In the genomic region with DNA sequence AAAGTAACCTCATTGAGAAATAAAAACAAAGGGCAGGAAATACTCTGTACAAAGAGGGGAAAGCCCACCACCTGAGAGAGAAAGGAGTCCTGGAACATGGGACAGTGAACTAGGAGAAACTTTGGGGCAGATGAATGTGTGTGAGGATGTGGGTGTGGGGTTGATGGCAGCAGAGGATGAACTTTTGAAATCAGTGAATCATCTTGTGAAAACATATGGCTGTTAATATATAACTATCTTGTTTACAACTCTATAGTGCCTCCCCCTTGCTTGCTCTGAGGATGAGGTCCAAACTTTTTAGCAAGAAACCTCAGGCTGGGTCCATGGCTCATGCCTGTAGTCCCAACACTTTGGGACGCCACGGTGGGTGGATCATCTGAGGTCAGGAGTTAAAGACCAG, we compare ENCODE assay signal across 20 cellular contexts.
A peak's percentile ranks its signal among the peaks of the same experiment; 100 is the strongest.
DNase-seq lines count a peak whose midpoint lies in the region; ATAC-seq, FAIRE-seq and TF ChIP-seq lines count a peak whose summit lies in the region.
"Had no signal": no experiment of that assay in that cellular context is flagged by ENCODE, and none has a peak within 500 bp of the region (broad histone marks: within the 10 kb centered on the region; RNA-seq: fewer than 3 reads in every experiment).

No MANE protein-coding gene starts in this region.

- H3K4me2 ChIP-seq in A549: peak overlapping the region; percentile 28; the same call in 1 of the 3 replicates
- H3K4me2 ChIP-seq: BLaER1, GM23338 had no signal

- no peaks in the 10 kb centered on the region for H3K4me1 Mint-ChIP-seq in activated naive CD4-positive, alpha-beta T cell treated with anti-CD3 and anti-CD28 coated beads for 36 hours (ENCODE audit: low read depth)

- DNase-seq in A549 (ENCODE audit: low read depth in 1 of 2, low spot score in 1 of 2) (no peak), DMS153 (lab: John Stamatoyannopoulos, UW) (no peak), gastrocnemius medialis (no peak), NCI-H82 treated with DMSO at 0.1 percent for 48 hours (lab: John Stamatoyannopoulos, UW; ENCODE audit: unreplicated experiment) (no peak)
- DNase-seq in activated naive CD4-positive, alpha-beta T cell treated with anti-CD3 and anti-CD28 coated beads for 36 hours: no peak
- DNase-seq: KG1, NCI-H1092 treated with DMSO at 0.1 percent for 48 hours, NCI-H1694, NCI-H2107, NCI-H226, NCI-H526, PC-3 had no signal

- ATAC-seq in A549: peak in 1 of 2 experiments; percentile 39; a peak in 1 of 6 replicates
- peak; percentile 87 for ATAC-seq in GM18907 (IDR thresholded peaks at IDR 0.05; ENCODE audit: unreplicated experiment)
- ATAC-seq in HG02943 (IDR thresholded peaks at IDR 0.05; ENCODE audit: low read depth, unreplicated experiment): peak; percentile 76
- ATAC-seq in HG03460 (IDR thresholded peaks at IDR 0.05; ENCODE audit: unreplicated experiment): peak; percentile 79
- no peak for ATAC-seq in gastrocnemius medialis
- ATAC-seq: GM12878, GM23338, PC-3 had no signal

- TF ChIP-seq CTCF in A549 (IDR thresholded peaks at IDR 0.05) (no peak), gastrocnemius medialis (IDR thresholded peaks at IDR 0.05 in 4 of 5, conservative IDR thresholded peaks at IDR 0.05 in 1 of 5) (no peak)

- H3K27me3 Mint-ChIP-seq in activated naive CD4-positive, alpha-beta T cell treated with anti-CD3 and anti-CD28 coated beads for 36 hours (ENCODE audit: low read depth): peaks cover 3% of the 10 kb centered on the region

- no peak overlapping the region for H3K27ac Mint-ChIP-seq in activated naive CD4-positive, alpha-beta T cell treated with anti-CD3 and anti-CD28 coated beads for 36 hours
- H3K27ac Mint-ChIP-seq: GM23338 had no signal

- TF ChIP-seq RAD21 in A549 (conservative IDR thresholded peaks at IDR 0.05 in 1 of 2, IDR thresholded peaks at IDR 0.05 in 1 of 2): no peak

- TF ChIP-seq EP300 in A549 (IDR thresholded peaks at IDR 0.05): no peak

- in situ Hi-C loops in gastrocnemius medialis (cut with MboI; ENCODE audit: low sequenced_read_pairs in 4 of 4): no loop called here

- H3K27me3 ChIP-seq in gastrocnemius medialis: no peaks in the 10 kb centered on the region
- H3K27me3 ChIP-seq: BLaER1, SJSA1 had no signal

- no peak for FAIRE-seq in A549 (lab: Jason Lieb, UNC)
- FAIRE-seq: GM12878 had no signal

- peaks cover 8% of the 10 kb centered on the region for H3K9me3 Mint-ChIP-seq in activated naive CD4-positive, alpha-beta T cell treated with anti-CD3 and anti-CD28 coated beads for 36 hours

- no peaks in the 10 kb centered on the region for H3K36me3 Mint-ChIP-seq in activated naive CD4-positive, alpha-beta T cell treated with anti-CD3 and anti-CD28 coated beads for 36 hours (ENCODE audit: low read depth)

- H3K9me3 ChIP-seq in A549: no peaks in the 10 kb centered on the region
- H3K9me3 ChIP-seq in gastrocnemius medialis: no peaks in the 10 kb centered on the region
- H3K9me3 ChIP-seq: BLaER1, SJSA1 had no signal

- intact Hi-C loops in activated naive CD4-positive, alpha-beta T cell treated with anti-CD3 and anti-CD28 coated beads for 36 hours (cut with micrococcal nuclease): no loop called here
- intact Hi-C loops in gastrocnemius medialis (cut with DNase I; ENCODE audit: low total_unique reads): no loop called here

- H3K36me3 ChIP-seq in gastrocnemius medialis: no peaks in the 10 kb centered on the region
- H3K36me3 ChIP-seq: BLaER1, SJSA1 had no signal

- CTCF ChIA-PET in A549 (lab: Yijun Ruan, JAX): interaction anchor here (0.7 to 1.7 kb wide), 2 partner anchors 19 kb away, joined by 3 read pairs; no protein-coding TSS in a partner anchor
- CTCF ChIA-PET in activated naive CD4-positive, alpha-beta T cell treated with anti-CD3 and anti-CD28 coated beads for 36 hours (lab: Charles Lee): no interaction called here

- POLR2A ChIA-PET in A549 (lab: Yijun Ruan, JAX): no interaction called here

- H3K27ac ChIP-seq in A549 (no peak overlapping the region), gastrocnemius medialis (no peak overlapping the region)
- H3K27ac ChIP-seq: 22Rv1, BLaER1, SJSA1 had no signal

- H3K4me1 ChIP-seq in A549 (peaks cover 8% of the 10 kb centered on the region; the same call in 1 of the 3 replicates), gastrocnemius medialis (no peaks in the 10 kb centered on the region)
- H3K4me1 ChIP-seq: BLaER1, SJSA1 had no signal

- H3K4me3 ChIP-seq in A549 (no peak overlapping the region), gastrocnemius medialis (no peak overlapping the region)
- H3K4me3 ChIP-seq: BLaER1, GM12878, GM23338, SJSA1 had no signal

- no peak overlapping the region for H3K4me3 Mint-ChIP-seq in activated naive CD4-positive, alpha-beta T cell treated with anti-CD3 and anti-CD28 coated beads for 36 hours
- H3K4me3 Mint-ChIP-seq: GM23338 had no signal

- no peak for TF ChIP-seq POLR2A in A549 (IDR thresholded peaks at IDR 0.05; ENCODE audit: low read length)
- TF ChIP-seq POLR2A in gastrocnemius medialis (IDR thresholded peaks at IDR 0.05): no peak

- WGBS in A549 (ENCODE audit: missing lambda C conversion rate): 3% methylated on average over 2 of the region's 2 CpGs

TF ChIP-seq in A549, 52 proteins besides CTCF, POLR2A, EP300 and RAD21:
- no peak for TF ChIP-seq JUN (IDR thresholded peaks at IDR 0.05)
- TF ChIP-seq ZSCAN20 (CRISPR knock-in tag; IDR thresholded peaks at IDR 0.05): no peak
- no peak for TF ChIP-seq FOSB (CRISPR knock-in tag; IDR thresholded peaks at IDR 0.05)
- TF ChIP-seq KDM1A (IDR thresholded peaks at IDR 0.05; ENCODE audit: low read depth): no peak
- TF ChIP-seq, protein P1, sequence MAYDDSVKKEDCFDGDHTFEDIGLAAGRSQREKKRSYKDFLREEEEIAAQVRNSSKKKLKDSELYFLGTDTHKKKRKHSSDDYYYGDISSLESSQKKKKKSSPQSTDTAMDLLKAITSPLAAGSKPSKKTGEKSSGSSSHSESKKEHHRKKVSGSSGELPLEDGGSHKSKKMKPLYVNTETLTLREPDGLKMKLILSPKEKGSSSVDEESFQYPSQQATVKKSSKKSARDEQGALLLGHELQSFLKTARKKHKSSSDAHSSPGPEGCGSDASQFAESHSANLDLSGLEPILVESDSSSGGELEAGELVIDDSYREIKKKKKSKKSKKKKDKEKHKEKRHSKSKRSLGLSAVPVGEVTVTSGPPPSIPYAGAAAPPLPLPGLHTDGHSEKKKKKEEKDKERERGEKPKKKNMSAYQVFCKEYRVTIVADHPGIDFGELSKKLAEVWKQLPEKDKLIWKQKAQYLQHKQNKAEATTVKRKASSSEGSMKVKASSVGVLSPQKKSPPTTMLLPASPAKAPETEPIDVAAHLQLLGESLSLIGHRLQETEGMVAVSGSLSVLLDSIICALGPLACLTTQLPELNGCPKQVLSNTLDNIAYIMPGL (CRISPR knock-in tag; IDR thresholded peaks at IDR 0.05; ENCODE audit: borderline replicate concordance): no peak
- no peak for TF ChIP-seq RFX5 (IDR thresholded peaks at IDR 0.05)
- TF ChIP-seq HOXB13 (CRISPR knock-in tag; IDR thresholded peaks at IDR 0.05; ENCODE audit: low read depth): no peak
- no peak for TF ChIP-seq HOXA7 (CRISPR knock-in tag; IDR thresholded peaks at IDR 0.05)
- TF ChIP-seq, protein P2, sequence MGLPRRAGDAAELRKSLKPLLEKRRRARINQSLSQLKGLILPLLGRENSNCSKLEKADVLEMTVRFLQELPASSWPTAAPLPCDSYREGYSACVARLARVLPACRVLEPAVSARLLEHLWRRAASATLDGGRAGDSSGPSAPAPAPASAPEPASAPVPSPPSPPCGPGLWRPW (IDR thresholded peaks at IDR 0.05): no peak
- TF ChIP-seq, protein P3, sequence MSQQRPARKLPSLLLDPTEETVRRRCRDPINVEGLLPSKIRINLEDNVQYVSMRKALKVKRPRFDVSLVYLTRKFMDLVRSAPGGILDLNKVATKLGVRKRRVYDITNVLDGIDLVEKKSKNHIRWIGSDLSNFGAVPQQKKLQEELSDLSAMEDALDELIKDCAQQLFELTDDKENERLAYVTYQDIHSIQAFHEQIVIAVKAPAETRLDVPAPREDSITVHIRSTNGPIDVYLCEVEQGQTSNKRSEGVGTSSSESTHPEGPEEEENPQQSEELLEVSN (IDR thresholded peaks at IDR 0.05; ENCODE audit: borderline replicate concordance, low read depth): no peak
- no peak for TF ChIP-seq ZNF302 (CRISPR knock-in tag; IDR thresholded peaks at IDR 0.05)
- no peak for TF ChIP-seq MYC (IDR thresholded peaks at IDR 0.05; ENCODE audit: borderline replicate concordance, low read length)
- TF ChIP-seq, protein P4, sequence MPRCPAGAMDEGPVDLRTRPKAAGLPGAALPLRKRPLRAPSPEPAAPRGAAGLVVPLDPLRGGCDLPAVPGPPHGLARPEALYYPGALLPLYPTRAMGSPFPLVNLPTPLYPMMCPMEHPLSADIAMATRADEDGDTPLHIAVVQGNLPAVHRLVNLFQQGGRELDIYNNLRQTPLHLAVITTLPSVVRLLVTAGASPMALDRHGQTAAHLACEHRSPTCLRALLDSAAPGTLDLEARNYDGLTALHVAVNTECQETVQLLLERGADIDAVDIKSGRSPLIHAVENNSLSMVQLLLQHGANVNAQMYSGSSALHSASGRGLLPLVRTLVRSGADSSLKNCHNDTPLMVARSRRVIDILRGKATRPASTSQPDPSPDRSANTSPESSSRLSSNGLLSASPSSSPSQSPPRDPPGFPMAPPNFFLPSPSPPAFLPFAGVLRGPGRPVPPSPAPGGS (IDR thresholded peaks at IDR 0.05): no peak
- TF ChIP-seq ESRRA (IDR thresholded peaks at IDR 0.05; ENCODE audit: borderline replicate concordance, low read length): no peak
- no peak for TF ChIP-seq NPAS2 (CRISPR knock-in tag; IDR thresholded peaks at IDR 0.05; ENCODE audit: borderline replicate concordance)

Comparison
In these comparisons a context has a peak if more than half of its experiments do, and no peak if none do; other contexts are left out.
1. ATAC-seq: peak in GM18907 (single experiment), HG02943 (single experiment) and HG03460 (single experiment); none in gastrocnemius medialis (0 of 2).